13 cellular contexts compared by ENCODE assay signal in genomic region chr10:70982443-70982842, GRCh38.
DNase-seq lines count a peak whose midpoint lies in the region; ATAC-seq and FAIRE-seq lines count a peak whose summit lies in the region.
"Had no signal": no experiment of that assay in that cellular context is flagged by ENCODE, and none has a peak within 500 bp of the region (broad histone marks: within the 10 kb centered on the region; RNA-seq: fewer than 3 reads in every experiment).

No MANE protein-coding gene starts in this region.

- no peak overlapping the region for H3K4me3 ChIP-seq in small intestine (ENCODE audit: low read depth in 1 of 2, low read length in 2 of 2)

- H3K4me1 ChIP-seq in small intestine (ENCODE audit: control insufficient read depth in 2 of 2, insufficient read depth in 1 of 2, low read depth in 1 of 2, low read length in 1 of 2) = no peaks in the 10 kb centered on the region

- no peaks in the 10 kb centered on the region for H3K9me3 ChIP-seq in small intestine (ENCODE audit: control insufficient read depth, low read depth)

- no peaks in the 10 kb centered on the region for H3K36me3 Mint-ChIP-seq in activated CD4-positive, alpha-beta T cell treated with anti-CD3 and anti-CD28 coated beads, Interleukin-2, amount 10 ng/mL, durations not matched to agents 7 days and 5 days (ENCODE audit: low read depth)
- H3K36me3 Mint-ChIP-seq: activated naive CD8-positive, alpha-beta T cell had no signal

- POLR2A ChIA-PET in activated CD4-positive, alpha-beta T cell treated with anti-CD3 and anti-CD28 coated beads, Interleukin-2, amount 10 ng/mL, durations not matched to agents 7 days and 5 days (lab: Charles Lee) = no interaction called here

- no peak for FAIRE-seq in small intestine (lab: Jason Lieb, UNC)
- FAIRE-seq: keratinocyte had no signal

- H3K27me3 Mint-ChIP-seq in activated CD4-positive, alpha-beta T cell treated with anti-CD3 and anti-CD28 coated beads, Interleukin-2, amount 10 ng/mL, durations not matched to agents 7 days and 5 days = no peaks in the 10 kb centered on the region
- H3K27me3 Mint-ChIP-seq: activated naive CD8-positive, alpha-beta T cell had no signal

- peak; percentile 76 for ATAC-seq in HG02798 (IDR thresholded peaks at IDR 0.05; ENCODE audit: poor library complexity, unreplicated experiment)

- H3K36me3 ChIP-seq in small intestine (ENCODE audit: control insufficient read depth in 2 of 2, insufficient read depth in 2 of 2, low read length in 2 of 2) = no peaks in the 10 kb centered on the region

- H3K4me3 Mint-ChIP-seq in activated CD4-positive, alpha-beta T cell treated with anti-CD3 and anti-CD28 coated beads, Interleukin-2, amount 10 ng/mL, durations not matched to agents 7 days and 5 days = no peak overlapping the region
- H3K4me3 Mint-ChIP-seq: activated naive CD8-positive, alpha-beta T cell had no signal

- H3K27ac ChIP-seq in small intestine (ENCODE audit: low read depth in 1 of 2, low read length in 1 of 2) = peak overlapping the region in 1 of 2 donors; percentile 12
- H3K27ac ChIP-seq: epithelial cell of prostate had no signal

- peak overlapping the region; percentile 78 for H3K27ac Mint-ChIP-seq in activated CD4-positive, alpha-beta T cell treated with anti-CD3 and anti-CD28 coated beads, Interleukin-2, amount 10 ng/mL, durations not matched to agents 7 days and 5 days
- H3K27ac Mint-ChIP-seq: activated naive CD8-positive, alpha-beta T cell had no signal

- 6 to 27% (median 14%) methylated on average over 3 of the region's 3 CpGs for WGBS in small intestine, 3 donors

- no peaks in the 10 kb centered on the region for H3K27me3 ChIP-seq in small intestine (ENCODE audit: control insufficient read depth in 2 of 2, insufficient read depth in 2 of 2, low read length in 2 of 2)

- peak; percentile 22 for DNase-seq in activated CD4-positive, alpha-beta T cell treated with anti-CD3 and anti-CD28 coated beads, Interleukin-2, amount 10 ng/mL, durations not matched to agents 7 days and 5 days
- no peak for DNase-seq in activated CD4-positive, alpha-beta T cell treated with anti-CD3 and anti-CD28 coated beads for 1 hour
- DNase-seq in RPMI8226 = peak; percentile 55
- DNase-seq in small intestine = peak; percentile 62
- DNase-seq in NCI-H146 (lab: John Stamatoyannopoulos, UW) = no peak
- no peak for DNase-seq in NCI-H748 (lab: John Stamatoyannopoulos, UW; ENCODE audit: unreplicated experiment)
- no peak for DNase-seq in NCI-H2107 treated with DMSO at 0.1 percent for 48 hours (lab: John Stamatoyannopoulos, UW; ENCODE audit: unreplicated experiment)
- DNase-seq: NCI-H2081 treated with DMSO at 0.1 percent for 48 hours; stimulated activated CD8-positive, alpha-beta memory T cell treated with anti-CD3 and anti-CD28 coated beads, Interleukin-4, amount 100 ng/mL, for 48 hours had no signal

- H3K4me1 Mint-ChIP-seq in activated CD4-positive, alpha-beta T cell treated with anti-CD3 and anti-CD28 coated beads, Interleukin-2, amount 10 ng/mL, durations not matched to agents 7 days and 5 days = peaks cover 26% of the 10 kb centered on the region

- CTCF ChIA-PET in activated CD4-positive, alpha-beta T cell treated with anti-CD3 and anti-CD28 coated beads, Interleukin-2, amount 10 ng/mL, durations not matched to agents 7 days and 5 days (lab: Charles Lee) = interaction anchor here (0.7 to 0.9 kb wide), 2 partner anchors 13 to 57 kb away, joined by 3 read pairs; no protein-coding TSS in a partner anchor

- no peaks in the 10 kb centered on the region for H3K9me3 Mint-ChIP-seq in activated CD4-positive, alpha-beta T cell treated with anti-CD3 and anti-CD28 coated beads, Interleukin-2, amount 10 ng/mL, durations not matched to agents 7 days and 5 days

Comparison
In these comparisons a context has a peak if more than half of its experiments do, and no peak if none do; other contexts are left out.
1. DNase-seq: peak in activated CD4-positive, alpha-beta T cell treated with anti-CD3 and anti-CD28 coated beads, Interleukin-2, amount 10 ng/mL, durations not matched to agents 7 days and 5 days (single experiment), RPMI8226 (single experiment) and small intestine (single experiment); none in activated CD4-positive, alpha-beta T cell treated with anti-CD3 and anti-CD28 coated beads for 1 hour (single experiment), NCI-H146 (single experiment), NCI-H748 (single experiment) and NCI-H2107 treated with DMSO at 0.1 percent for 48 hours (single experiment).